In genomic region chr14:51219473-51220448, GRCh38 we compare ENCODE assay signal across 8 cellular contexts. TPM values are rescaled to one million over a fixed set of nuclear protein-coding genes. Genes with fewer than 3 reads are reported as not detected.
A peak's percentile ranks its signal among the peaks of the same experiment; 100 is the strongest.
DNase-seq lines count a peak whose midpoint lies in the region; ATAC-seq and TF ChIP-seq lines count a peak whose summit lies in the region.

No MANE protein-coding gene starts in this region.

- H3K4me3 ChIP-seq in dorsolateral prefrontal cortex, result peak overlapping the region in 43 of 59 donors; percentile 1 to 54 (median 37)

- peak; percentile 59 to 93 (median 76) for TF ChIP-seq CTCF in dorsolateral prefrontal cortex (IDR thresholded peaks at IDR 0.05 in 54 of 56, conservative IDR thresholded peaks at IDR 0.05 in 2 of 56; ENCODE audit: low read depth in 1 of 56, partially characterized antibody in 56 of 56)
- TF ChIP-seq CTCF in omental fat pad (IDR thresholded peaks at IDR 0.05), result no peak

- intact Hi-C loops in dorsolateral prefrontal cortex (cut with DNase I), result loop anchor here (1.0 to 10.0 kb wide), 4 partner anchors 127 to 265 kb away; no protein-coding TSS in a partner anchor

- H3K27me3 ChIP-seq in dorsolateral prefrontal cortex, result no peaks in the 10 kb centered on the region

- DNase-seq in SHP77 (lab: John Stamatoyannopoulos, UW) (peak; percentile 15 to 37), SHP77 treated with DMSO at 0.1 percent for 48 hours (lab: John Stamatoyannopoulos, UW) (no peak), NCI-H446 (lab: John Stamatoyannopoulos, UW) (peak; percentile 54 to 59), dorsolateral prefrontal cortex (peak in 1 of 10 donors; percentile 19), pons (ENCODE audit: low spot score) (peak; percentile 66), omental fat pad (ENCODE audit: low spot score) (no peak)
- DNase-seq in stimulated activated naive CD8-positive, alpha-beta T cell treated with anti-CD3 and anti-CD28 coated beads, Interleukin-15, Interleukin-2, amounts not matched to agents 100 U/mL and 50 U/mL, for 24 hours, result no peak

- ATAC-seq in HG03520 (IDR thresholded peaks at IDR 0.05; ENCODE audit: unreplicated experiment) (no peak), omental fat pad (ENCODE audit: low FRiP score) (no peak)
- no peak for ATAC-seq in stimulated activated naive CD8-positive, alpha-beta T cell treated with anti-CD3 and anti-CD28 coated beads, Interleukin-15, Interleukin-2, amounts not matched to agents 100 U/mL and 50 U/mL, for 24 hours

- peak overlapping the region in 6 of 59 donors; percentile 4 to 36 (median 15) for H3K27ac ChIP-seq in dorsolateral prefrontal cortex

RNA-seq across cellular contexts. Expression of gene TMX1, which starts 20.3 kb away (rescaled TPM):
- total RNA-seq in dorsolateral prefrontal cortex, result 10 to 100 TPM in 119 of 120 experiments, 1 to 10 TPM in 1; 9.6 to 23.7 (median 15.6) TPM
- total RNA-seq in omental fat pad, result 10 to 100 TPM; 30.0 to 37.8 (median 33.1) TPM

Comparison
In these comparisons a context has a peak if more than half of its experiments do, and no peak if none do; other contexts are left out.
1. DNase-seq: peak in SHP77 (2 of 2), NCI-H446 (2 of 2) and pons (single experiment); none in SHP77 treated with DMSO at 0.1 percent for 48 hours (single experiment), stimulated activated naive CD8-positive, alpha-beta T cell treated with anti-CD3 and anti-CD28 coated beads, Interleukin-15, Interleukin-2, amounts not matched to agents 100 U/mL and 50 U/mL, for 24 hours (single experiment) and omental fat pad (single experiment).
2. CTCF ChIP-seq: peak in dorsolateral prefrontal cortex (56 of 56); none in omental fat pad (0 of 3).